In genomic region chr3:123027292-123028232, GRCh38 we compare ENCODE assay signal across 1 cellular context.
TF ChIP-seq lines count a peak whose summit lies in the region.

TSS of gene SEMA5B (minus strand) at chr3:123027763. CDS start at chr3:122961263, 66,500 bp downstream.

TF ChIP-seq in IMR-90, 13 proteins besides CTCF, POLR2A, EP300 and RAD21:
- TF ChIP-seq USF2 (IDR thresholded peaks at IDR 0.05; ENCODE audit: low read depth, low read length): no peak
- TF ChIP-seq RCOR1 (IDR thresholded peaks at IDR 0.05; ENCODE audit: insufficient replicate concordance, low read length): no peak
- TF ChIP-seq NFE2L2 (IDR thresholded peaks at IDR 0.05; ENCODE audit: low read depth, low read length): no peak
- no peak for TF ChIP-seq BHLHE40 (IDR thresholded peaks at IDR 0.05; ENCODE audit: low read depth, low read length)
- no peak for TF ChIP-seq SMC3 (IDR thresholded peaks at IDR 0.05; ENCODE audit: low read depth, low read length)
- no peak for TF ChIP-seq CEBPB (IDR thresholded peaks at IDR 0.05; ENCODE audit: low read depth, low read length)
- no peak for TF ChIP-seq CHD1 (IDR thresholded peaks at IDR 0.05; ENCODE audit: low read depth, low read length)
- no peak for TF ChIP-seq FOS (IDR thresholded peaks at IDR 0.05; ENCODE audit: low read depth, low read length)
- no peak for TF ChIP-seq RFX5 (IDR thresholded peaks at IDR 0.05; ENCODE audit: low read depth, low read length)
- TF ChIP-seq MXI1 (IDR thresholded peaks at IDR 0.05; ENCODE audit: borderline replicate concordance, low read depth, low read length): no peak
TF ChIP-seq in IMR-90: peak in this region for 0.
